21 cellular contexts compared by ENCODE assay signal in genomic region chr2:88636026-88636425, GRCh38.
"Had no signal": no experiment of that assay in that cellular context is flagged by ENCODE, and none has a peak within 500 bp of the region (broad histone marks: within the 10 kb centered on the region; RNA-seq: fewer than 3 reads in every experiment).

No MANE protein-coding gene starts in this region.

- FAIRE-seq: RCC 7860 had no signal

- H3K27ac ChIP-seq: SJSA1, SK-N-MC had no signal

- H3K27me3 ChIP-seq: MG63, SJSA1 had no signal

- H3K4me1 ChIP-seq: SJSA1 had no signal

- DNase-seq: Karpas-422, KG1, MG63, NCI-H1092, NCI-H1105 treated with DMSO at 0.1 percent for 48 hours, NCI-H1417 treated with DMSO at 0.1 percent for 48 hours, NCI-H146, NCI-H1694 treated with DMSO at 0.1 percent for 48 hours, NCI-H1930, NCI-H2081, NCI-H2107, NCI-H2227 treated with DMSO at 0.1 percent for 48 hours, NCI-H524, NCI-H526 treated with DMSO at 0.1 percent for 48 hours, NCI-H748 treated with DMSO at 0.1 percent for 48 hours, Right ventricle myocardium superior, RPMI8226, SIG-M5 had no signal

- H3K4me3 ChIP-seq: MG63, SJSA1, SK-N-MC had no signal

- H3K9me3 ChIP-seq: SJSA1 had no signal

- H3K36me3 ChIP-seq: MG63, SJSA1 had no signal
